In genomic region chr3:112437146-112438022, GRCh38 we compare ENCODE assay signal across 8 cellular contexts.
A peak's percentile ranks its signal among the peaks of the same experiment; 100 is the strongest.
DNase-seq lines count a peak whose midpoint lies in the region; ATAC-seq and TF ChIP-seq lines count a peak whose summit lies in the region.

No MANE protein-coding gene starts in this region.

- no peaks in the 10 kb centered on the region for H3K4me1 ChIP-seq in esophagus squamous epithelium

- no peaks in the 10 kb centered on the region for H3K27me3 ChIP-seq in esophagus squamous epithelium

- peak; percentile 83 for ATAC-seq in stimulated activated naive CD8-positive, alpha-beta T cell treated with anti-CD3 and anti-CD28 coated beads, Interleukin-15, amount 100 ng/mL, for 72 hours
- ATAC-seq in HG03378 (IDR thresholded peaks at IDR 0.05; ENCODE audit: unreplicated experiment) = no peak

- H3K9me3 Mint-ChIP-seq in stimulated activated naive CD8-positive, alpha-beta T cell treated with anti-CD3 and anti-CD28 coated beads, Interleukin-15, amount 100 ng/mL, for 72 hours = peaks cover 15 to 21% of the 10 kb centered on the region in 2 donors

- no peak overlapping the region for H3K4me3 Mint-ChIP-seq in stimulated activated naive CD8-positive, alpha-beta T cell treated with anti-CD3 and anti-CD28 coated beads, Interleukin-15, amount 100 ng/mL, for 72 hours

- H3K9me3 ChIP-seq in esophagus squamous epithelium = peaks cover 0 to 11% (median 7%) of the 10 kb centered on the region in 3 donors

- H3K27ac ChIP-seq in esophagus squamous epithelium = no peak overlapping the region

- H3K27ac Mint-ChIP-seq in stimulated activated naive CD8-positive, alpha-beta T cell treated with anti-CD3 and anti-CD28 coated beads, Interleukin-15, amount 100 ng/mL, for 72 hours = no peak overlapping the region

- peak in 5 of 6 experiments; percentile 18 to 60 (median 33) for TF ChIP-seq CTCF in esophagus squamous epithelium (IDR thresholded peaks at IDR 0.05)

- CTCF ChIA-PET in HEK293T (lab: Yijun Ruan, JAX) = interaction anchor here (0.9 to 1.5 kb wide), 2 partner anchors 115 to 144 kb away, joined by 3 read pairs; no protein-coding TSS in a partner anchor

- no peaks in the 10 kb centered on the region for H3K36me3 ChIP-seq in esophagus squamous epithelium

- no peak overlapping the region for H3K4me3 ChIP-seq in esophagus squamous epithelium

- intact Hi-C loops in esophagus squamous epithelium (cut with DNase I) = no loop called here

- POLR2A ChIA-PET in HEK293T (lab: Yijun Ruan, JAX) = no interaction called here

- no peak for TF ChIP-seq POLR2A in esophagus squamous epithelium (IDR thresholded peaks at IDR 0.05)

- H3K4me1 Mint-ChIP-seq in stimulated activated naive CD8-positive, alpha-beta T cell treated with anti-CD3 and anti-CD28 coated beads, Interleukin-15, amount 100 ng/mL, for 72 hours = peaks cover 46% of the 10 kb centered on the region

- H3K27me3 Mint-ChIP-seq in stimulated activated naive CD8-positive, alpha-beta T cell treated with anti-CD3 and anti-CD28 coated beads, Interleukin-15, amount 100 ng/mL, for 72 hours = no peaks in the 10 kb centered on the region

- DNase-seq in DMS 273 (lab: John Stamatoyannopoulos, UW; ENCODE audit: unreplicated experiment) (peak; percentile 38), DMS 273 treated with DMSO at 0.1 percent for 48 hours (lab: John Stamatoyannopoulos, UW) (no peak), HEK293T (ENCODE audit: extremely low spot score) (peak; percentile 18), SK-N-DZ (ENCODE audit: low spot score) (peak; percentile 7), esophagus squamous epithelium (lab: John Stamatoyannopoulos, UW) (no peak)
- peak in 1 of 2 donors; percentile 20 for DNase-seq in stimulated activated naive CD8-positive, alpha-beta T cell treated with anti-CD3 and anti-CD28 coated beads, Interleukin-15, amount 100 ng/mL, for 72 hours
- DNase-seq in effector CD8-positive, alpha-beta T cell (lab: John Stamatoyannopoulos, UW) = no peak

- 83 to 92% methylated on average over 2 to 4 of the region's 6 CpGs for WGBS in esophagus squamous epithelium, 2 donors

TF ChIP-seq in HEK293T, 16 proteins besides CTCF, POLR2A, EP300 and RAD21:
- TF ChIP-seq NFRKB (IDR thresholded peaks at IDR 0.05) (no peak), PKNOX1 (IDR thresholded peaks at IDR 0.05) (no peak), CTBP1 (IDR thresholded peaks at IDR 0.05; ENCODE audit: borderline replicate concordance) (no peak), BHLHE40 (IDR thresholded peaks at IDR 0.05; ENCODE audit: borderline replicate concordance) (no peak)

Comparison
In these comparisons a context has a peak if more than half of its experiments do, and no peak if none do; other contexts are left out.
1. DNase-seq: peak in DMS 273 (single experiment), HEK293T (single experiment) and SK-N-DZ (single experiment); none in DMS 273 treated with DMSO at 0.1 percent for 48 hours (single experiment), esophagus squamous epithelium (single experiment) and effector CD8-positive, alpha-beta T cell (single experiment).